ENCODE assay signal across 8 cellular contexts in the genomic region with DNA sequence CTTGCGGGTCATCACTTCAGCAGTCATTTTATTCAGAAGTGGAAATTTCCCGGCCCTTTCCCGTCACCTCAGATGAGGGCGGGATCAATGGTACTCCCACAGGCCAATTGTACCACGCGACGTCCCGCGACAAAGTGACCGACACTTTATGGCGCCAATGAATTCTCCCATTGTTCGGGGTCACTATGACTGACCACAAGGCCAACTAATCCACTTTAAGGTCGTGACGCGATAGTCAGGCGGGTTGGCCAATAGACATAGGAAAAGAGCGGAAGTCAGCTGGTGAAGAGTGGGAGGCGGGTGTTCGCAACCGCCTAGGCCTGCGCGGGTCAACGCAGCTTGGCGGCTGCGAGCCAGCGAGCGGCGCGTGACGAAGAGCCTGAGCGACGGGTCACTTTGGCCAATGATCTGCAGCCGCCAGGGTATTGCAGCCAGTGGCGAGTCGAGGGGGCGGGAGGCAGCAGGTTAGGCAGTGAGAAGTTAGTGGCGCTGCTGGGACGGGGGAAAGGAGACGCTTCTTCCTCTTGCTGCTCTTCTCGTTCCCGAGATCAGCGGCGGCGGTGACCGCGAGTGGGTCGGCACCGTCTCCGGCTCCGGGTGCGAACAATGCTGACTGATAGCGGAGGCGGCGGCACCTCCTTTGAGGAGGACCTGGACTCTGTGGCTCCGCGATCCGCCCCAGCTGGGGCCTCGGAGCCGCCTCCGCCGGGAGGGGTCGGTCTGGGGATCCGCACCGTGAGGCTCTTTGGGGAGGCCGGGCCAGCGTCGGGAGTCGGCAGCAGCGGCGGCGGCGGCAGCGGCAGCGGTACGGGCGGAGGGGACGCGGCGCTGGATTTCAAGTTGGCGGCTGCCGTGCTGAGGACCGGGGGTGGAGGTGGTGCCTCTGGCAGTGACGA. TPM values are rescaled to one million over a fixed set of nuclear protein-coding genes. Genes with fewer than 3 reads are reported as not detected.
DNase-seq lines count a peak whose midpoint lies in the region; ATAC-seq and FAIRE-seq lines count a peak whose summit lies in the region.

TSS of gene ANKHD1 (plus strand) at position 472 of the 896 bp plus-strand sequence. CDS start at position 607, 135 bp downstream.

- DNase-seq in COLO829 (ENCODE audit: low spot score) (peak; percentile 95), HTR-8/SVneo (ENCODE audit: insufficient read length, low spot score) (peak; percentile 97), NOMO-1 treated with dmso at 0.1 percent for 144 hours (lab: John Stamatoyannopoulos, UW; ENCODE audit: unreplicated experiment) (peak; percentile 100), mesenchymal stem cell (peak; percentile 100)
- peak; percentile 62 to 95 (median 82) for DNase-seq in activated CD8-positive, alpha-beta memory T cell treated with anti-CD3 and anti-CD28 coated beads for 48 hours (ENCODE audit: low read depth in 2 of 3, low spot score in 2 of 3)
- peak; percentile 89 for DNase-seq in stimulated activated CD8-positive, alpha-beta memory T cell treated with anti-CD3 and anti-CD28 coated beads, Interleukin-15, amount 100 ng/mL, for 1 hour (ENCODE audit: low read depth)

- H2BK12ac ChIP-seq in mesenchymal stem cell (ENCODE audit: low read length in 2 of 2): peak within 1 kb of the TSS in 1 of 2 experiments; percentile 54

- peak within 1 kb of the TSS; percentile 95 for H2AFZ ChIP-seq in mesenchymal stem cell (ENCODE audit: low read depth, low read length)

- H3K9me3 ChIP-seq in endocrine pancreas (ENCODE audit: control insufficient read depth, low read length) (no peaks in the 10 kb centered on the region), mesenchymal stem cell (ENCODE audit: control insufficient read depth, low read length) (no peaks in the 10 kb centered on the region)

- H2AK5ac ChIP-seq in mesenchymal stem cell (ENCODE audit: low read length, severe bottlenecking): no peak within 1 kb of the TSS

- H3K79me1 ChIP-seq in mesenchymal stem cell (replicated peaks; ENCODE audit: low read length, poor library complexity, severe bottlenecking): no peaks in the 10 kb centered on the region

- peak within 1 kb of the TSS; percentile 94 for H2BK120ac ChIP-seq in mesenchymal stem cell (ENCODE audit: low read depth, low read length)

- peak within 1 kb of the TSS; percentile 94 for H2BK15ac ChIP-seq in mesenchymal stem cell (ENCODE audit: low read depth, poor library complexity, severe bottlenecking)

- peak within 1 kb of the TSS; percentile 94 for H3K4me2 ChIP-seq in mesenchymal stem cell (ENCODE audit: low read length, poor library complexity, severe bottlenecking)

- H3K4me3 ChIP-seq in endocrine pancreas (ENCODE audit: control insufficient read depth, insufficient read depth, low read length): peak within 1 kb of the TSS; percentile 94
- peak within 1 kb of the TSS; percentile 92 to 99 for H3K4me3 ChIP-seq in mesenchymal stem cell (ENCODE audit: insufficient read depth in 1 of 2, low read depth in 1 of 2, low read length in 2 of 2)

- H3K9ac ChIP-seq in endocrine pancreas (ENCODE audit: control insufficient read depth, insufficient read depth, low read length): peak within 1 kb of the TSS; percentile 94
- peak within 1 kb of the TSS; percentile 94 for H3K9ac ChIP-seq in mesenchymal stem cell (ENCODE audit: low read length)

- peak within 1 kb of the TSS; percentile 83 to 95 for H3K18ac ChIP-seq in mesenchymal stem cell (ENCODE audit: low read depth in 1 of 2, low read length in 2 of 2)

- no peaks in the 10 kb centered on the region for H3K27me3 ChIP-seq in endocrine pancreas (ENCODE audit: control insufficient read depth, insufficient read depth, low read length)
- H3K27me3 ChIP-seq in mesenchymal stem cell (ENCODE audit: control insufficient read depth in 1 of 2, insufficient read depth in 1 of 2, low read length in 2 of 2): no peaks in the 10 kb centered on the region

- peak within 1 kb of the TSS; percentile 91 for H3K27ac ChIP-seq in mesenchymal stem cell (ENCODE audit: low read length, poor library complexity, severe bottlenecking)

- WGBS in mesenchymal stem cell: under 1% methylated on average over 69 of the region's 83 CpGs

- H3K23ac ChIP-seq in mesenchymal stem cell (ENCODE audit: low read length in 2 of 2): peak within 1 kb of the TSS in 1 of 2 experiments; percentile 27

- peak within 1 kb of the TSS; percentile 98 for H4K8ac ChIP-seq in mesenchymal stem cell (ENCODE audit: low read length)

- peak; percentile 98 for FAIRE-seq in HTR-8/SVneo (lab: Jason Lieb, UNC)

- peak within 1 kb of the TSS; percentile 80 for H4K91ac ChIP-seq in mesenchymal stem cell (ENCODE audit: low read length)

- H2BK5ac ChIP-seq in mesenchymal stem cell (ENCODE audit: low read depth, low read length, poor library complexity, severe bottlenecking): peak within 1 kb of the TSS; percentile 47

- H3K14ac ChIP-seq in mesenchymal stem cell (ENCODE audit: low read length in 2 of 2): peak within 1 kb of the TSS in 1 of 2 experiments; percentile 94

- H3K36me3 ChIP-seq in endocrine pancreas (ENCODE audit: control insufficient read depth, insufficient read depth, low read length): no peaks in the 10 kb centered on the region
- H3K36me3 ChIP-seq in mesenchymal stem cell (ENCODE audit: control insufficient read depth in 1 of 2, insufficient read depth in 2 of 2, low read depth in 1 of 2, low read length in 2 of 2): peaks cover 0 to 6% of the 10 kb centered on the region in 2 experiments

- peak; percentile 78 for ATAC-seq in GM21367 (IDR thresholded peaks at IDR 0.05; ENCODE audit: unreplicated experiment)

- peak within 1 kb of the TSS; percentile 83 to 91 for H3K4ac ChIP-seq in mesenchymal stem cell (ENCODE audit: low read depth in 1 of 2, low read length in 2 of 2)

- H3K4me1 ChIP-seq in endocrine pancreas (ENCODE audit: control insufficient read depth, insufficient read depth, low read length) (peaks cover 4% of the 10 kb centered on the region), mesenchymal stem cell (ENCODE audit: control insufficient read depth, insufficient read depth, low read depth, low read length) (peaks cover 5% of the 10 kb centered on the region)

RNA-seq across cellular contexts. Expression of gene ANKHD1, which starts in this region (rescaled TPM):
- 32.8 TPM for polyA plus RNA-seq in mesenchymal stem cell (2013, experiment 1 of 2)
- 31.5 TPM for polyA plus RNA-seq in mesenchymal stem cell (2013, experiment 2 of 2)

Comparison
In these comparisons a context has a peak if more than half of its experiments do, and no peak if none do; other contexts are left out.
1. Peak in every context shown above with its lines: DNase-seq, ATAC-seq, H3K4me3 ChIP-seq and H3K27ac ChIP-seq.